2 cellular contexts compared by ENCODE assay signal in genomic region chr19:34970185-34970780, GRCh38.
A peak's percentile ranks its signal among the peaks of the same experiment; 100 is the strongest.
TF ChIP-seq lines count a peak whose summit lies in the region.

No MANE protein-coding gene starts in this region.

TF ChIP-seq in K562, 482 proteins besides CTCF, POLR2A, EP300 and RAD21:
- TF ChIP-seq CBX3 (IDR thresholded peaks at IDR 0.05; ENCODE audit: borderline replicate concordance in 1 of 2, low read length in 2 of 2), result 0 out of 3 replicates have a peak, but pooled peaks of 1 of the 2 experiments have one; percentile 41
- TF ChIP-seq CBX5 (IDR thresholded peaks at IDR 0.05; ENCODE audit: borderline replicate concordance, low read depth), result peak; percentile 68; the same call in 1 of the 2 replicates

TF ChIP-seq in HepG2, 621 proteins besides CTCF, POLR2A, EP300 and RAD21:
- peak; percentile 99 for TF ChIP-seq ZNF761 (CRISPR knock-in tag; conservative IDR thresholded peaks at IDR 0.05)
